ENCODE assay signal across 23 cellular contexts in genomic region chr3:49955636-49956035, GRCh38. TPM values are rescaled to one million over a fixed set of nuclear protein-coding genes. Genes with fewer than 3 reads are reported as not detected.
DNase-seq lines count a peak whose midpoint lies in the region; ATAC-seq, FAIRE-seq and TF ChIP-seq lines count a peak whose summit lies in the region.
"Had no signal": no experiment of that assay in that cellular context is flagged by ENCODE, and none has a peak within 500 bp of the region (broad histone marks: within the 10 kb centered on the region; RNA-seq: fewer than 3 reads in every experiment).

No MANE protein-coding gene starts in this region.

- no peaks in the 10 kb centered on the region for H3K9me2 ChIP-seq in HCT116 (ENCODE audit: insufficient read depth)

- H3K36me3 ChIP-seq in HCT116 (ENCODE audit: control insufficient read depth in 1 of 2, insufficient read depth in 2 of 2, low read length in 2 of 2), result no peaks in the 10 kb centered on the region
- H3K36me3 ChIP-seq in GM12878 (ENCODE audit: control insufficient read depth in 2 of 2, insufficient read depth in 2 of 2, low read length in 1 of 2), result no peaks in the 10 kb centered on the region
- H3K36me3 ChIP-seq in MG63, result no peaks in the 10 kb centered on the region

- H3K4me1 ChIP-seq in HCT116 (ENCODE audit: control insufficient read depth in 1 of 2, insufficient read depth in 2 of 2, low read length in 2 of 2) (peaks cover 3 to 10% of the 10 kb centered on the region in 2 experiments; a peak in 3 of 4 replicates), GM12878 (ENCODE audit: control insufficient read depth, insufficient read depth, low read length) (peaks cover 4% of the 10 kb centered on the region; the same call in 1 of the 2 replicates)

- H3K4me2 ChIP-seq in HCT116 (ENCODE audit: low read length) (no peak overlapping the region), GM12878 (ENCODE audit: control insufficient read depth, insufficient read depth) (no peak overlapping the region)
- H3K4me2 ChIP-seq: A549 had no signal

- POLR2A ChIA-PET in HCT116 (lab: Charles Lee) (no interaction called here), GM12878 (lab: Charles Lee) (interaction anchor here (0.7 kb wide), 1 partner anchor 115 kb away, joined by 3 read pairs; no protein-coding TSS in a partner anchor)

- DNase-seq in activated T-cell treated with anti-CD3 and anti-CD28 coated beads, Interleukin-2, amount 50 U/mL, for 72 hours, result no peak
- no peak for DNase-seq in activated T-cell treated with anti-CD3 and anti-CD28 coated beads, Interleukin-2, amount 50 U/mL, for 24 hours
- DNase-seq in HCT116 (ENCODE audit: low read depth, low spot score) (no peak), GM12878 (ENCODE audit: low read depth, low spot score) (no peak), MG63 (no peak)
- no peak for DNase-seq in stimulated activated CD8-positive, alpha-beta memory T cell treated with anti-CD3 and anti-CD28 coated beads, Interleukin-4, amount 100 ng/mL, for 48 hours
- DNase-seq: AML-193; Calu3; CD4-positive, alpha-beta memory T cell; DMS79 treated with DMSO at 0.1 percent for 48 hours; EL; GOT3; H7; KBM-7 had no signal

- no peak for ATAC-seq in activated T-cell treated with anti-CD3 and anti-CD28 coated beads, Interleukin-2, amount 50 U/mL, for 72 hours (replicated peaks in 1 of 2)
- ATAC-seq in HCT116, result peak; percentile 58
- ATAC-seq in GM12878, result peak; percentile 20; the same call in 1 of the 3 replicates
- no peak for ATAC-seq in HG03378 (IDR thresholded peaks at IDR 0.05; ENCODE audit: unreplicated experiment)
- ATAC-seq: A549, HepG2 had no signal

- SMC1A ChIA-PET in GM12878 (lab: Charles Lee; ENCODE audit: uncharacterized antibody, unreplicated experiment), result interaction anchor here (0.6 kb wide), 2 partner anchors 8 to 72 kb away, joined by 3 read pairs; no protein-coding TSS in a partner anchor

- intact Hi-C loops in HCT116 (cut with micrococcal nuclease), result no loop called here
- intact Hi-C loops in GM12878 (cut with micrococcal nuclease; ENCODE audit: unreplicated experiment), result no loop called here

- in situ Hi-C loops in GM12878 (cut with MboI), result no loop called here

- H4K20me1 ChIP-seq in HCT116 (ENCODE audit: insufficient read depth) (no peaks in the 10 kb centered on the region), GM12878 (ENCODE audit: control insufficient read depth, insufficient read depth) (no peaks in the 10 kb centered on the region)

- FAIRE-seq in GM12878 (lab: Jason Lieb, UNC), result no peak
- FAIRE-seq: A549, GM12891, GM19239, HepG2 had no signal

- H3K27me3 ChIP-seq in HCT116 (ENCODE audit: insufficient read depth, low read length) (no peaks in the 10 kb centered on the region), GM12878 (replicated peaks in 1 of 2; ENCODE audit: control insufficient read depth in 2 of 2, insufficient read depth in 2 of 2, low read length in 1 of 2) (no peaks in the 10 kb centered on the region), MG63 (no peaks in the 10 kb centered on the region)

- peaks cover 23% of the 10 kb centered on the region for H3K4me1 Mint-ChIP-seq in activated T-cell treated with anti-CD3 and anti-CD28 coated beads, Interleukin-2, amount 50 U/mL, for 72 hours (ENCODE audit: low read depth)
- peaks cover 26% of the 10 kb centered on the region for H3K4me1 Mint-ChIP-seq in activated T-cell treated with anti-CD3 and anti-CD28 coated beads, Interleukin-2, amount 50 U/mL, for 24 hours (ENCODE audit: low read depth)

- CTCF ChIA-PET in HCT116 (lab: Charles Lee) (no interaction called here), GM12878 (lab: Yijun Ruan, JAX) (interaction anchor here (0.6 to 0.9 kb wide), 3 partner anchors 9 to 917 kb away, joined by 3 read pairs; no protein-coding TSS in a partner anchor)

- no peaks in the 10 kb centered on the region for H3K9me3 Mint-ChIP-seq in activated T-cell treated with anti-CD3 and anti-CD28 coated beads, Interleukin-2, amount 50 U/mL, for 72 hours
- no peaks in the 10 kb centered on the region for H3K9me3 Mint-ChIP-seq in activated T-cell treated with anti-CD3 and anti-CD28 coated beads, Interleukin-2, amount 50 U/mL, for 24 hours
- H3K9me3 Mint-ChIP-seq: CD4-positive, alpha-beta memory T cell; IgD-negative memory B cell had no signal

- no peaks in the 10 kb centered on the region for H3K27me3 Mint-ChIP-seq in activated T-cell treated with anti-CD3 and anti-CD28 coated beads, Interleukin-2, amount 50 U/mL, for 72 hours (ENCODE audit: low read depth)
- H3K27me3 Mint-ChIP-seq in activated T-cell treated with anti-CD3 and anti-CD28 coated beads, Interleukin-2, amount 50 U/mL, for 24 hours, result no peaks in the 10 kb centered on the region
- H3K27me3 Mint-ChIP-seq: CD4-positive, alpha-beta memory T cell; IgD-negative memory B cell had no signal

- peaks cover 2 to 3% of the 10 kb centered on the region in 2 donors for H3K36me3 Mint-ChIP-seq in activated T-cell treated with anti-CD3 and anti-CD28 coated beads, Interleukin-2, amount 50 U/mL, for 72 hours (ENCODE audit: insufficient read depth in 2 of 2)
- H3K36me3 Mint-ChIP-seq in activated T-cell treated with anti-CD3 and anti-CD28 coated beads, Interleukin-2, amount 50 U/mL, for 24 hours (ENCODE audit: low read depth), result peaks cover 21% of the 10 kb centered on the region

- 98% methylated on average over 3 of the region's 3 CpGs for WGBS in GM12878 (ENCODE audit: insufficient coverage, insufficient replicate concordance, low lambda C conversion rate, missing lambda C conversion rate)

- H3K9ac ChIP-seq in HCT116 (ENCODE audit: low read length) (no peak overlapping the region), GM12878 (ENCODE audit: control insufficient read depth, insufficient read depth, low read length) (no peak overlapping the region)

- no peak overlapping the region for H3K4me3 Mint-ChIP-seq in activated T-cell treated with anti-CD3 and anti-CD28 coated beads, Interleukin-2, amount 50 U/mL, for 72 hours
- no peak overlapping the region for H3K4me3 Mint-ChIP-seq in activated T-cell treated with anti-CD3 and anti-CD28 coated beads, Interleukin-2, amount 50 U/mL, for 24 hours
- H3K4me3 Mint-ChIP-seq: CD4-positive, alpha-beta memory T cell had no signal

- no peak for TF ChIP-seq POLR2A in HCT116 (IDR thresholded peaks at IDR 0.05; ENCODE audit: borderline replicate concordance, extremely low read depth, insufficient read depth, insufficient read length)
- no peak for TF ChIP-seq POLR2A in GM12878 (IDR thresholded peaks at IDR 0.05; ENCODE audit: low read depth, low read length)

- H3K27ac ChIP-seq in HCT116 (ENCODE audit: low read depth, low read length) (no peak overlapping the region), GM12878 (ENCODE audit: control insufficient read depth, insufficient read depth) (no peak overlapping the region)
- H3K27ac ChIP-seq: 22Rv1, A549, C4-2B had no signal

- peaks cover 94% of the 10 kb centered on the region for H3K79me2 ChIP-seq in HCT116 (ENCODE audit: insufficient read depth, low read length)
- H3K79me2 ChIP-seq in GM12878 (ENCODE audit: control insufficient read depth, insufficient read depth, low read length), result peaks cover 64% of the 10 kb centered on the region

- H2AFZ ChIP-seq in HCT116 (ENCODE audit: low read depth, low read length, poor library complexity, severe bottlenecking), result no peak overlapping the region
- no peak overlapping the region for H2AFZ ChIP-seq in GM12878 (ENCODE audit: control insufficient read depth, low read depth, low read length)

- BruUV-seq in HCT116 (replicated peaks; lab: Mats Ljungman, UMichigan) (no TSS peak), GM12878 (replicated peaks; lab: Mats Ljungman, UMichigan) (no TSS peak)

- H3K4me3 ChIP-seq in HCT116 (replicated peaks in 1 of 2; ENCODE audit: low read depth in 1 of 2, low read length in 2 of 2) (no peak overlapping the region), GM12878 (no peak overlapping the region), MG63 (no peak overlapping the region)
- H3K4me3 ChIP-seq: A549 had no signal

- TF ChIP-seq CTCF in HCT116 (IDR thresholded peaks at IDR 0.05 in 2 of 3, conservative IDR thresholded peaks at IDR 0.05 in 1 of 3; ENCODE audit: borderline replicate concordance in 1 of 3, insufficient read depth in 1 of 3, low read depth in 2 of 3, low read length in 2 of 3) (no peak), GM12878 (IDR thresholded peaks at IDR 0.05 in 2 of 3, conservative IDR thresholded peaks at IDR 0.05 in 1 of 3; ENCODE audit: control insufficient read depth in 2 of 3, extremely low read depth in 1 of 3, insufficient read depth in 1 of 3, low read depth in 3 of 3, low read length in 3 of 3) (no peak)

- no peak for TF ChIP-seq RAD21 in HCT116 (IDR thresholded peaks at IDR 0.05; ENCODE audit: low read depth)
- TF ChIP-seq RAD21 in GM12878 (IDR thresholded peaks at IDR 0.05; ENCODE audit: insufficient read depth, low read depth, low read length), result no peak

- RAD21 ChIA-PET in HCT116 (lab: Charles Lee; ENCODE audit: low non-redundant PET in 1 of 2, low total read pairs in 2 of 2, uncharacterized antibody in 2 of 2, unreplicated experiment in 2 of 2), result no interaction called here
- RAD21 ChIA-PET in GM12878 (lab: Charles Lee; ENCODE audit: unreplicated experiment), result no interaction called here

- H3K9me3 ChIP-seq in HCT116 (ENCODE audit: control insufficient read depth in 1 of 2, insufficient read depth in 1 of 2, low read depth in 1 of 2, low read length in 2 of 2) (no peaks in the 10 kb centered on the region), GM12878 (replicated peaks; ENCODE audit: control insufficient read depth, insufficient read depth, low read length) (no peaks in the 10 kb centered on the region), MG63 (no peaks in the 10 kb centered on the region)
- H3K9me3 ChIP-seq: A549 had no signal

- H3K27ac Mint-ChIP-seq in activated T-cell treated with anti-CD3 and anti-CD28 coated beads, Interleukin-2, amount 50 U/mL, for 72 hours, result peak overlapping the region; percentile 73
- no peak overlapping the region for H3K27ac Mint-ChIP-seq in activated T-cell treated with anti-CD3 and anti-CD28 coated beads, Interleukin-2, amount 50 U/mL, for 24 hours

- TF ChIP-seq EP300 in GM12878 (IDR thresholded peaks at IDR 0.05; ENCODE audit: borderline replicate concordance in 1 of 2, control insufficient read depth in 1 of 2, low read depth in 2 of 2, low read length in 2 of 2), result no peak

RNA-seq across cellular contexts. Expression of gene RBM6, which starts 15.7 kb away (rescaled TPM):
- total RNA-seq in activated T-cell treated with anti-CD3 and anti-CD28 coated beads, Interleukin-2, amount 50 U/mL, for 72 hours, result 10 to 100 TPM; 57.4 to 70.4 TPM
- total RNA-seq in HCT116 (2021; ENCODE audit: unreplicated experiment) (58.3 TPM), GM12878 (2014; rRNA removed) (56.4 and 62.5 TPM in 2 replicates), GM12878 (2014; rRNA removed; fragmentation: Illumina TruSeq; extraction: Trizol) (94.1 and 94.6 TPM in 2 replicates), GM12878 (2021) (66.5 and 72.7 TPM in 2 replicates)
- 28.5 and 29.8 TPM in 2 replicates for polyA plus RNA-seq in HCT116 (2012)
- 400 and 435 TPM in 2 replicates for total RNA-seq in GM12878 (2013; cell fraction: nucleolus; rRNA removed)
- polyA plus RNA-seq in GM12878 (2011; ENCODE audit: low read depth), result 45.2 TPM
- polyA plus RNA-seq in GM12878 (2011; rRNA removed) (103 and 128 TPM in 2 replicates), GM12878 (2014; fragmentation: Illumina TruSeq; extraction: Trizol) (102 and 136 TPM in 2 replicates), GM12878 (2014; fragmentation: Nextera tagmentation; extraction: Ambion mirVana) (10 to 100 TPM; 45.3 to 84.4 TPM), GM12878 (2014; rRNA removed) (73.6 and 89.8 TPM in 2 replicates), GM12878 (2016; fragmentation: Nextera tagmentation; extraction: Ambion mirVana) (10 to 100 TPM; 70.6 to 78.2 TPM)
- polyA plus RNA-seq in GM12878 (2011; cell fraction: cytosol; rRNA removed), result 50.3 and 56.4 TPM in 2 replicates
- polyA plus RNA-seq in GM12878 (2011; cell fraction: nucleus; rRNA removed), result 317 and 335 TPM in 2 replicates
- polyA plus RNA-seq in GM12878 (2012), result 67.7 and 87.7 TPM in 2 replicates
- 30.0 and 44.6 TPM in 2 replicates for polyA minus RNA-seq in GM12878 (2011; rRNA and poly(A)+ RNA removed)
- 12.5 and 15.6 TPM in 2 replicates for polyA minus RNA-seq in GM12878 (2011; cell fraction: cytosol; rRNA and poly(A)+ RNA removed)
- 42.7 and 57.8 TPM in 2 replicates for polyA minus RNA-seq in GM12878 (2011; cell fraction: nucleus; rRNA and poly(A)+ RNA removed)
- 12.9 and 13.2 TPM in 2 replicates for total RNA-seq in MG63 (2014; rRNA removed; shearing (Covaris generic); ENCODE audit: low replicate concordance)

RNA-seq across cellular contexts. Expression of gene MON1A, which starts 26.0 kb away (rescaled TPM):
- total RNA-seq in activated T-cell treated with anti-CD3 and anti-CD28 coated beads, Interleukin-2, amount 50 U/mL, for 72 hours, result 10 to 100 TPM in 1 of 2 donors, 1 to 10 TPM in 1; 9.1 to 12.0 TPM
- total RNA-seq in HCT116 (2021; ENCODE audit: unreplicated experiment) (9.0 TPM), GM12878 (2014; rRNA removed) (9.9 TPM in 2 replicates), GM12878 (2014; rRNA removed; fragmentation: Illumina TruSeq; extraction: Trizol) (2.6 and 3.5 TPM in 2 replicates), GM12878 (2021) (9.0 and 10.3 TPM in 2 replicates)
- polyA plus RNA-seq in HCT116 (2012), result 6.9 and 8.7 TPM in 2 replicates
- total RNA-seq in GM12878 (2013; cell fraction: nucleolus; rRNA removed), result 4.3 and 4.7 TPM in 2 replicates
- 1.4 TPM for polyA plus RNA-seq in GM12878 (2011; ENCODE audit: low read depth)
- polyA plus RNA-seq in GM12878 (2011; rRNA removed) (2.1 and 6.2 TPM in 2 replicates), GM12878 (2014; fragmentation: Illumina TruSeq; extraction: Trizol) (0.98 and 4.0 TPM in 2 replicates), GM12878 (2014; fragmentation: Nextera tagmentation; extraction: Ambion mirVana) (1 to 10 TPM; 1.3 to 2.4 TPM), GM12878 (2014; rRNA removed) (10.3 and 10.8 TPM in 2 replicates), GM12878 (2016; fragmentation: Nextera tagmentation; extraction: Ambion mirVana) (10 to 100 TPM in 1 of 2 experiments, 1 to 10 TPM in 1; 9.2 to 10.5 TPM)
- 9.8 and 14.4 TPM in 2 replicates for polyA plus RNA-seq in GM12878 (2011; cell fraction: cytosol; rRNA removed)
- polyA plus RNA-seq in GM12878 (2011; cell fraction: nucleus; rRNA removed), result 11.7 and 14.4 TPM in 2 replicates
- 3.3 and 4.2 TPM in 2 replicates for polyA plus RNA-seq in GM12878 (2012)
- 4.0 and 5.8 TPM in 2 replicates for polyA minus RNA-seq in GM12878 (2011; rRNA and poly(A)+ RNA removed)
- 3.9 and 5.7 TPM in 2 replicates for polyA minus RNA-seq in GM12878 (2011; cell fraction: cytosol; rRNA and poly(A)+ RNA removed)
- 1.8 and 5.2 TPM in 2 replicates for polyA minus RNA-seq in GM12878 (2011; cell fraction: nucleus; rRNA and poly(A)+ RNA removed)
- 10.3 and 15.6 TPM in 2 replicates for total RNA-seq in MG63 (2014; rRNA removed; shearing (Covaris generic); ENCODE audit: low replicate concordance)

RNA-seq across cellular contexts. Expression of gene MST1R, which starts 52.0 kb away (rescaled TPM):
- 1 to 10 TPM in 1 of 2 donors, under 1 TPM in 1; 0.84 to 2.4 TPM for total RNA-seq in activated T-cell treated with anti-CD3 and anti-CD28 coated beads, Interleukin-2, amount 50 U/mL, for 72 hours
- total RNA-seq in HCT116 (2021; ENCODE audit: unreplicated experiment) (113 TPM), GM12878 (2014; rRNA removed) (1.1 and 1.3 TPM in 2 replicates), GM12878 (2014; rRNA removed; fragmentation: Illumina TruSeq; extraction: Trizol) (0.40 and 1.7 TPM in 2 replicates), GM12878 (2021) (2.3 and 3.0 TPM in 2 replicates)
- 114 and 117 TPM in 2 replicates for polyA plus RNA-seq in HCT116 (2012)
- total RNA-seq in GM12878 (2013; cell fraction: nucleolus; rRNA removed), result 7.5 and 8.1 TPM in 2 replicates
- polyA plus RNA-seq in GM12878 (2011; ENCODE audit: low read depth), result 0.59 TPM
- polyA plus RNA-seq in GM12878 (2011; rRNA removed) (1.8 and 5.1 TPM in 2 replicates), GM12878 (2014; fragmentation: Illumina TruSeq; extraction: Trizol) (0.35 and 1.1 TPM in 2 replicates), GM12878 (2014; fragmentation: Nextera tagmentation; extraction: Ambion mirVana) (1 to 10 TPM in 1 of 2 experiments, under 1 TPM in 1; 0.68 to 1.2 TPM), GM12878 (2014; rRNA removed) (4.5 and 5.6 TPM in 2 replicates), GM12878 (2016; fragmentation: Nextera tagmentation; extraction: Ambion mirVana) (1 to 10 TPM; 1.3 to 2.2 TPM)
- 5.1 and 7.9 TPM in 2 replicates for polyA plus RNA-seq in GM12878 (2011; cell fraction: cytosol; rRNA removed)
- polyA plus RNA-seq in GM12878 (2011; cell fraction: nucleus; rRNA removed), result 64.7 and 74.7 TPM in 2 replicates
- 0.89 and 1.1 TPM in 2 replicates for polyA plus RNA-seq in GM12878 (2012)
- 6.0 and 9.4 TPM in 2 replicates for polyA minus RNA-seq in GM12878 (2011; rRNA and poly(A)+ RNA removed)
- 4.1 and 4.4 TPM in 2 replicates for polyA minus RNA-seq in GM12878 (2011; cell fraction: cytosol; rRNA and poly(A)+ RNA removed)
- 11.8 and 21.5 TPM in 2 replicates for polyA minus RNA-seq in GM12878 (2011; cell fraction: nucleus; rRNA and poly(A)+ RNA removed)
- total RNA-seq in MG63 (2014; rRNA removed; shearing (Covaris generic); ENCODE audit: low replicate concordance), result 1.1 and 1.9 TPM in 2 replicates
- total RNA-seq: G401 had no signal

Comparison
In these comparisons a context has a peak if more than half of its experiments do, and no peak if none do; other contexts are left out.
1. ATAC-seq: peak in HCT116 (single experiment) and GM12878 (single experiment); none in activated T-cell treated with anti-CD3 and anti-CD28 coated beads, Interleukin-2, amount 50 U/mL, for 72 hours (0 of 2) and HG03378 (single experiment).
2. RNA of gene MST1R, which starts 52.0 kb away (total RNA-seq): 113 TPM in HCT116 (single experiment); 0.84 to 2.4 TPM in activated T-cell treated with anti-CD3 and anti-CD28 coated beads, Interleukin-2, amount 50 U/mL, for 72 hours, 1.1 to 1.9 TPM in MG63 and 0.40 to 8.1 TPM in GM12878; every median in the first group is over 10 times any median in the second.